ENCODE assay signal across 24 cellular contexts in genomic region chr11:119384332-119384731, GRCh38. TPM values are rescaled to one million over a fixed set of nuclear protein-coding genes. Genes with fewer than 3 reads are reported as not detected.
A peak's percentile ranks its signal among the peaks of the same experiment; 100 is the strongest.
DNase-seq lines count a peak whose midpoint lies in the region; ATAC-seq, FAIRE-seq and TF ChIP-seq lines count a peak whose summit lies in the region.
"Had no signal": no experiment of that assay in that cellular context is flagged by ENCODE, and none has a peak within 500 bp of the region (broad histone marks: within the 10 kb centered on the region; RNA-seq: fewer than 3 reads in every experiment).

No MANE protein-coding gene starts in this region.

- WGBS in K562 (ENCODE audit: insufficient coverage, low coverage, missing lambda C conversion rate): 58% methylated on average over 2 of the region's 2 CpGs

- peak in 1 of 2 experiments; percentile 27; a peak in 2 of 4 replicates for TF ChIP-seq RAD21 in K562 (CRISPR knock-in tag; conservative IDR thresholded peaks at IDR 0.05 in 1 of 2, IDR thresholded peaks at IDR 0.05 in 1 of 2)

- no peak for ATAC-seq in K562
- no peak for ATAC-seq in foreskin keratinocyte

- no peak overlapping the region for H3K4me2 ChIP-seq in K562 (ENCODE audit: insufficient read depth, low read length)

- DNase-seq in AG10803 (ENCODE audit: low read depth) (no peak), GM13976 (ENCODE audit: low spot score) (peak; percentile 4), K562 (ENCODE audit: extremely low read depth in 1 of 4, low spot score in 3 of 4) (peak in 1 of 4 experiments; percentile 3), foreskin keratinocyte (no peak), glomerular visceral epithelial cell (ENCODE audit: extremely low spot score) (no peak), NCI-H187 (lab: John Stamatoyannopoulos, UW) (no peak), NCI-H748 (lab: John Stamatoyannopoulos, UW; ENCODE audit: unreplicated experiment) (no peak)
- DNase-seq: AML-193; Caco-2; CD4-positive, alpha-beta T cell; DMS79; GF-D8; IMR-90; Kasumi-1; KBM-7 had no signal

- no peak overlapping the region for H3K9ac ChIP-seq in K562 (ENCODE audit: insufficient read depth in 1 of 2, low read depth in 2 of 2, low read length in 2 of 2)

- peaks cover 14% of the 10 kb centered on the region for H3K79me2 ChIP-seq in K562 (ENCODE audit: control insufficient read depth, insufficient read depth, low read length)

- H3K27ac ChIP-seq in K562 (ENCODE audit: extremely low read depth, low read depth, low read length) (no peak overlapping the region), foreskin keratinocyte (no peak overlapping the region)
- H3K27ac ChIP-seq: C4-2B had no signal

- H3K36me3 ChIP-seq in K562 (ENCODE audit: control insufficient read depth, insufficient read depth, low read length): no peaks in the 10 kb centered on the region
- H3K36me3 ChIP-seq: HAP-1 had no signal

- H3K4me3 ChIP-seq in AG10803 (ENCODE audit: low read length) (no peak overlapping the region), K562 (no peak overlapping the region)
- H3K4me3 ChIP-seq: HAP-1 had no signal

- TF ChIP-seq EP300 in K562 (IDR thresholded peaks at IDR 0.05; ENCODE audit: low read length): no peak

- in situ Hi-C loops in GM13976 (cut with MboI; ENCODE audit: low sequenced_read_pairs, unreplicated experiment): no loop called here
- in situ Hi-C loops in K562 (cut with MboI): no loop called here

- H3K9me3 ChIP-seq in K562 (replicated peaks; ENCODE audit: control insufficient read depth, insufficient read depth, low read depth, low read length): no peaks in the 10 kb centered on the region; the same call in 1 of the 2 replicates
- H3K9me3 ChIP-seq: Caco-2, HAP-1 had no signal

- no peaks in the 10 kb centered on the region for H3K9me1 ChIP-seq in K562 (ENCODE audit: control insufficient read depth, insufficient read depth, low read length)

- no peak for FAIRE-seq in K562 (lab: Jason Lieb, UNC)
- FAIRE-seq: D721Med, GM12891, HTR-8/SVneo had no signal

- H3K4me1 ChIP-seq in K562 (replicated peaks in 1 of 2; ENCODE audit: control insufficient read depth in 2 of 2, insufficient read depth in 2 of 2, low read length in 2 of 2): peaks cover 14 to 22% of the 10 kb centered on the region in 2 experiments
- no peaks in the 10 kb centered on the region for H3K4me1 ChIP-seq in foreskin keratinocyte

- intact Hi-C loops in K562 (cut with micrococcal nuclease): no loop called here

- H3K27me3 ChIP-seq in K562 (ENCODE audit: control insufficient read depth in 2 of 2, insufficient read depth in 2 of 2, low read length in 2 of 2) (no peaks in the 10 kb centered on the region), foreskin keratinocyte (peaks cover 6% of the 10 kb centered on the region)

- no peak overlapping the region for H2AFZ ChIP-seq in K562 (ENCODE audit: low read depth, low read length)

- TF ChIP-seq CTCF in AG10803 (conservative IDR thresholded peaks at IDR 0.05; ENCODE audit: low read length) (peak; percentile 35), GM13976 (IDR thresholded peaks at IDR 0.05; ENCODE audit: borderline replicate concordance, control extremely low read depth, extremely low read depth, insufficient read depth, missing control alignments) (no peak), K562 (IDR thresholded peaks at IDR 0.05 in 2 of 3, conservative IDR thresholded peaks at IDR 0.05 in 1 of 3; ENCODE audit: insufficient read depth in 2 of 3, low read depth in 1 of 3, low read length in 3 of 3) (no peak; a peak in 1 of 6 replicates), foreskin keratinocyte (conservative IDR thresholded peaks at IDR 0.05) (peak; percentile 7)

- no peaks in the 10 kb centered on the region for H4K20me1 ChIP-seq in K562 (replicated peaks; ENCODE audit: control insufficient read depth, insufficient read depth, low read length)

- CTCF ChIA-PET in K562 (lab: Yijun Ruan, JAX; ENCODE audit: low intra/inter-chr PET ratio): interaction anchor here (1.3 kb wide), 1 partner anchor 91 kb away, joined by 4 read pairs; no protein-coding TSS in a partner anchor

- POLR2A ChIA-PET in K562 (lab: Yijun Ruan, JAX): interaction anchor here (1.1 kb wide), 1 partner anchor 9 kb away, joined by 4 read pairs; no protein-coding TSS in a partner anchor

- BruUV-seq in K562 (replicated peaks; lab: Mats Ljungman, UMichigan): no TSS peak

- no peak for TF ChIP-seq POLR2A in K562 (conservative IDR thresholded peaks at IDR 0.05)

RNA-seq across cellular contexts. Expression of gene USP2, which starts 2.8 kb away (rescaled TPM):
- 6.9 and 13.7 TPM in 2 replicates for total RNA-seq in K562 (2011; cell fraction: chromatin; rRNA removed; ENCODE audit: low replicate concordance)
- total RNA-seq in K562 (2011; cell fraction: nucleolus; rRNA removed): 8.2 and 9.0 TPM in 2 replicates
- 6.3 and 7.4 TPM in 2 replicates for total RNA-seq in K562 (2011; cell fraction: nucleoplasm; rRNA removed)
- total RNA-seq in K562 (2014; rRNA removed) (3.9 and 5.8 TPM in 2 replicates), K562 (2014; rRNA removed; fragmentation: Illumina TruSeq; extraction: Trizol) (3.6 TPM in 2 replicates), K562 (2015; rRNA removed; fragmentation: Illumina TruSeq; extraction: Trizol) (2.8 and 3.6 TPM in 2 replicates), K562 (2021) (16.9 TPM in 2 replicates), foreskin keratinocyte (0.27 and 0.42 TPM in 2 replicates)
- polyA plus RNA-seq in K562 (2011; rRNA removed) (3.6 and 5.0 TPM in 2 replicates), K562 (2014; fragmentation: Illumina TruSeq; extraction: Trizol) (12.8 and 13.9 TPM in 2 replicates), K562 (2014; fragmentation: Nextera tagmentation; extraction: Ambion mirVana) (1 to 10 TPM; 3.4 to 5.8 TPM), K562 (2014; rRNA removed) (4.0 and 9.5 TPM in 2 replicates), foreskin keratinocyte (0.26 and 0.45 TPM in 2 replicates)
- 4.5 and 4.7 TPM in 2 replicates for polyA plus RNA-seq in K562 (2011; cell fraction: cytosol; rRNA removed)
- polyA plus RNA-seq in K562 (2011; cell fraction: nucleus; rRNA removed): 4.6 and 6.3 TPM in 2 replicates
- 6.9 and 8.6 TPM in 2 replicates for polyA plus RNA-seq in K562 (2012)
- 4.0 and 6.0 TPM in 2 replicates for polyA minus RNA-seq in K562 (2011; rRNA and poly(A)+ RNA removed)
- polyA minus RNA-seq in K562 (2011; cell fraction: cytosol; rRNA and poly(A)+ RNA removed): 7.5 and 9.8 TPM in 2 replicates
- polyA minus RNA-seq in K562 (2011; cell fraction: nucleus; rRNA and poly(A)+ RNA removed): 4.6 and 4.7 TPM in 2 replicates
- total RNA-seq: A172 had no signal

RNA-seq across cellular contexts. Expression of gene MFRP, which starts 37.8 kb away (rescaled TPM):
- total RNA-seq in K562 (2011; cell fraction: chromatin; rRNA removed; ENCODE audit: low replicate concordance): not detected in 2 replicates
- not detected in 2 replicates for total RNA-seq in K562 (2011; cell fraction: nucleolus; rRNA removed)
- not detected in 2 replicates for total RNA-seq in K562 (2011; cell fraction: nucleoplasm; rRNA removed)
- total RNA-seq in K562 (2014; rRNA removed): not detected in 2 replicates
- total RNA-seq in K562 (2014; rRNA removed; fragmentation: Illumina TruSeq; extraction: Trizol): not detected in 2 replicates
- total RNA-seq in K562 (2015; rRNA removed; fragmentation: Illumina TruSeq; extraction: Trizol): not detected in 2 replicates
- total RNA-seq in K562 (2021): not detected in 2 replicates
- not detected in 2 replicates for polyA plus RNA-seq in K562 (2011; rRNA removed)
- not detected in 2 replicates for polyA plus RNA-seq in K562 (2011; cell fraction: cytosol; rRNA removed)
- not detected in 2 replicates for polyA plus RNA-seq in K562 (2011; cell fraction: nucleus; rRNA removed)
- not detected in 2 replicates for polyA plus RNA-seq in K562 (2012)
- polyA plus RNA-seq in K562 (2014; fragmentation: Illumina TruSeq; extraction: Trizol): not detected in 2 replicates
- not detected for polyA plus RNA-seq in K562 (2014; fragmentation: Nextera tagmentation; extraction: Ambion mirVana)
- polyA plus RNA-seq in K562 (2014; rRNA removed): not detected in 2 replicates
- not detected in 2 replicates for polyA minus RNA-seq in K562 (2011; rRNA and poly(A)+ RNA removed)
- polyA minus RNA-seq in K562 (2011; cell fraction: cytosol; rRNA and poly(A)+ RNA removed): not detected in 2 replicates
- polyA minus RNA-seq in K562 (2011; cell fraction: nucleus; rRNA and poly(A)+ RNA removed): not detected in 2 replicates
- total RNA-seq in foreskin keratinocyte: not detected in 2 replicates
- not detected in 2 replicates for polyA plus RNA-seq in foreskin keratinocyte
- total RNA-seq: A172; Caco-2; CD4-positive, alpha-beta T cell; Daoy; H4; IMR-90 had no signal
- polyA plus RNA-seq: BJ, IMR-90 had no signal

RNA-seq across cellular contexts. Expression of gene THY1, which starts 38.6 kb away (rescaled TPM):
- total RNA-seq in K562 (2011; cell fraction: chromatin; rRNA removed; ENCODE audit: low replicate concordance): 0.09 TPM in 1 of 2 replicates, not detected in the other
- 0.17 and 0.39 TPM in 2 replicates for total RNA-seq in K562 (2011; cell fraction: nucleolus; rRNA removed)
- 0.07 and 0.38 TPM in 2 replicates for total RNA-seq in K562 (2011; cell fraction: nucleoplasm; rRNA removed)
- total RNA-seq in K562 (2014; rRNA removed) (0.18 and 0.29 TPM in 2 replicates), K562 (2014; rRNA removed; fragmentation: Illumina TruSeq; extraction: Trizol) (0.06 and 0.15 TPM in 2 replicates), K562 (2015; rRNA removed; fragmentation: Illumina TruSeq; extraction: Trizol) (0.07 and 0.08 TPM in 2 replicates), K562 (2021) (0.20 and 0.40 TPM in 2 replicates), foreskin keratinocyte (15.2 and 51.6 TPM in 2 replicates)
- polyA plus RNA-seq in K562 (2011; rRNA removed) (not detected in 2 replicates), K562 (2014; fragmentation: Illumina TruSeq; extraction: Trizol) (not detected in 2 replicates), K562 (2014; fragmentation: Nextera tagmentation; extraction: Ambion mirVana) (not detected), K562 (2014; rRNA removed) (not detected in 2 replicates), foreskin keratinocyte (16.4 and 52.0 TPM in 2 replicates)
- polyA plus RNA-seq in K562 (2011; cell fraction: cytosol; rRNA removed): 0.12 TPM in 1 of 2 replicates, not detected in the other
- polyA plus RNA-seq in K562 (2011; cell fraction: nucleus; rRNA removed): 0.10 TPM in 1 of 2 replicates, not detected in the other
- not detected in 2 replicates for polyA plus RNA-seq in K562 (2012)
- polyA minus RNA-seq in K562 (2011; rRNA and poly(A)+ RNA removed): 0.06 and 0.11 TPM in 2 replicates
- polyA minus RNA-seq in K562 (2011; cell fraction: cytosol; rRNA and poly(A)+ RNA removed): not detected in 2 replicates
- under 0.01 and 0.11 TPM in 2 replicates for polyA minus RNA-seq in K562 (2011; cell fraction: nucleus; rRNA and poly(A)+ RNA removed)
- total RNA-seq: Caco-2; CD4-positive, alpha-beta T cell had no signal

RNA-seq across cellular contexts. Expression of gene C1QTNF5, which starts 43.6 kb away (rescaled TPM):
- total RNA-seq in K562 (2011; cell fraction: chromatin; rRNA removed; ENCODE audit: low replicate concordance): 0.95 TPM in 1 of 2 replicates, not detected in the other
- 1.1 and 1.2 TPM in 2 replicates for total RNA-seq in K562 (2011; cell fraction: nucleolus; rRNA removed)
- 0.88 TPM in 1 of 2 replicates, not detected in the other for total RNA-seq in K562 (2011; cell fraction: nucleoplasm; rRNA removed)
- total RNA-seq in K562 (2014; rRNA removed): 0.18 and 0.82 TPM in 2 replicates
- 0.13 and 0.18 TPM in 2 replicates for total RNA-seq in K562 (2014; rRNA removed; fragmentation: Illumina TruSeq; extraction: Trizol)
- 0.22 TPM in 1 of 2 replicates, not detected in the other for total RNA-seq in K562 (2015; rRNA removed; fragmentation: Illumina TruSeq; extraction: Trizol)
- 0.47 and 0.65 TPM in 2 replicates for total RNA-seq in K562 (2021)
- 0.35 and 0.41 TPM in 2 replicates for polyA plus RNA-seq in K562 (2011; rRNA removed)
- polyA plus RNA-seq in K562 (2011; cell fraction: cytosol; rRNA removed): 0.46 and 1.2 TPM in 2 replicates
- 1.4 and 1.5 TPM in 2 replicates for polyA plus RNA-seq in K562 (2011; cell fraction: nucleus; rRNA removed)
- polyA plus RNA-seq in K562 (2012): 0.35 and 0.79 TPM in 2 replicates
- polyA plus RNA-seq in K562 (2014; fragmentation: Illumina TruSeq; extraction: Trizol): 0.19 and 0.25 TPM in 2 replicates
- polyA plus RNA-seq in K562 (2014; fragmentation: Nextera tagmentation; extraction: Ambion mirVana): under 1 TPM in 1 of 2 experiments, not detected in 1; 0.07 TPM
- polyA plus RNA-seq in K562 (2014; rRNA removed): 0.45 and 0.76 TPM in 2 replicates
- 0.12 TPM in 1 of 2 replicates, not detected in the other for polyA minus RNA-seq in K562 (2011; rRNA and poly(A)+ RNA removed)
- polyA minus RNA-seq in K562 (2011; cell fraction: cytosol; rRNA and poly(A)+ RNA removed): not detected in 2 replicates
- 0.44 and 0.54 TPM in 2 replicates for polyA minus RNA-seq in K562 (2011; cell fraction: nucleus; rRNA and poly(A)+ RNA removed)
- total RNA-seq in foreskin keratinocyte: not detected in 2 replicates
- 0.03 and 0.07 TPM in 2 replicates for polyA plus RNA-seq in foreskin keratinocyte
- total RNA-seq: A172; CD4-positive, alpha-beta T cell; H4 had no signal

RNA-seq across cellular contexts. Expression of gene RNF26, which starts 50.0 kb away (rescaled TPM):
- 18.1 and 52.5 TPM in 2 replicates for total RNA-seq in K562 (2011; cell fraction: chromatin; rRNA removed; ENCODE audit: low replicate concordance)
- 71.2 and 72.0 TPM in 2 replicates for total RNA-seq in K562 (2011; cell fraction: nucleolus; rRNA removed)
- 65.0 and 76.6 TPM in 2 replicates for total RNA-seq in K562 (2011; cell fraction: nucleoplasm; rRNA removed)
- 7.3 and 10.0 TPM in 2 replicates for total RNA-seq in K562 (2014; rRNA removed)
- 8.7 and 9.3 TPM in 2 replicates for total RNA-seq in K562 (2014; rRNA removed; fragmentation: Illumina TruSeq; extraction: Trizol)
- total RNA-seq in K562 (2015; rRNA removed; fragmentation: Illumina TruSeq; extraction: Trizol): 12.7 and 13.9 TPM in 2 replicates
- total RNA-seq in K562 (2021): 50.0 and 53.6 TPM in 2 replicates
- polyA plus RNA-seq in K562 (2011; rRNA removed): 16.3 and 27.7 TPM in 2 replicates
- 48.6 and 60.9 TPM in 2 replicates for polyA plus RNA-seq in K562 (2011; cell fraction: cytosol; rRNA removed)
- polyA plus RNA-seq in K562 (2011; cell fraction: nucleus; rRNA removed): 20.0 and 26.8 TPM in 2 replicates
- 40.1 and 40.8 TPM in 2 replicates for polyA plus RNA-seq in K562 (2012)
- polyA plus RNA-seq in K562 (2014; fragmentation: Illumina TruSeq; extraction: Trizol): 39.5 and 48.8 TPM in 2 replicates
- polyA plus RNA-seq in K562 (2014; fragmentation: Nextera tagmentation; extraction: Ambion mirVana): 1 to 10 TPM; 5.3 to 8.4 TPM
- 25.9 and 26.7 TPM in 2 replicates for polyA plus RNA-seq in K562 (2014; rRNA removed)
- polyA minus RNA-seq in K562 (2011; rRNA and poly(A)+ RNA removed): 24.3 and 29.3 TPM in 2 replicates
- polyA minus RNA-seq in K562 (2011; cell fraction: cytosol; rRNA and poly(A)+ RNA removed): 44.8 and 51.4 TPM in 2 replicates
- 19.1 and 29.9 TPM in 2 replicates for polyA minus RNA-seq in K562 (2011; cell fraction: nucleus; rRNA and poly(A)+ RNA removed)
- total RNA-seq in foreskin keratinocyte: 30.1 and 35.2 TPM in 2 replicates
- 41.0 and 49.9 TPM in 2 replicates for polyA plus RNA-seq in foreskin keratinocyte

Comparison
In these comparisons a context has a peak if more than half of its experiments do, and no peak if none do; other contexts are left out.
1. CTCF ChIP-seq: peak in AG10803 (single experiment) and foreskin keratinocyte (single experiment); none in GM13976 (single experiment) and K562 (0 of 3).
2. RNA of gene THY1, which starts 38.6 kb away (total RNA-seq): 15.2 to 51.6 TPM in foreskin keratinocyte; 0.06 to 0.40 TPM in K562; every median in the first group is over 10 times any median in the second.